Comparison of ENCODE assay signal across 20 cellular contexts in the genomic region with DNA sequence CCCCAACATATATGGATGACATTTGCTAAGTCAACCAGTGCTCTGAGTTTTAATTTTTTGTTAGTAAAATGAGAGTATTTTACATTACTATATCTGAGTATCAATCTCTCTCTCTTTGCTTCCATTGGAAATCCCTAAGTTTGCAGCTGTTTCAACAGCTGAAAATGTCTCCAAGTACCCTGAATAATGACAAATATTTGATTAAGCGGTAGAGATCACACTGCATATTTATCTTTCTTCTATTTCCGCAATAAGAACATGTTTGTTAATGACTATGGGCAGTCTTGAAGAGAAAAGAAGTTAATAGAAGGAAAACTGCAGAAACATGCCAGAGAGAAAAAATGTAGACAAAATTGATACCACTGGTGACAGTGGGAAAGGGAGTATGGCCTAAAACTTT.
"Had no signal": no experiment of that assay in that cellular context is flagged by ENCODE, and none has a peak within 500 bp of the region (broad histone marks: within the 10 kb centered on the region; RNA-seq: fewer than 3 reads in every experiment).

No MANE protein-coding gene starts in this region.

- H3K4me1 ChIP-seq: esophagus muscularis mucosa, gastrocnemius medialis, sigmoid colon, stomach, transverse colon had no signal

- H3K27ac ChIP-seq: epithelial cell of prostate, esophagus muscularis mucosa, gastrocnemius medialis, sigmoid colon, skin epidermis, stomach, thoracic aorta, transverse colon had no signal

- H3K27me3 ChIP-seq: esophagus muscularis mucosa, gastrocnemius medialis, sigmoid colon, stomach, transverse colon had no signal

- DNase-seq: effector memory CD8-positive, alpha-beta T cell; gastrocnemius medialis; glutamatergic neuron; immature natural killer cell; kidney; left cardiac atrium; left ventricle myocardium superior; naive thymus-derived CD4-positive, alpha-beta T cell; nephron progenitor cell; posterior cingulate gyrus; sigmoid colon; stimulated activated CD4-positive, alpha-beta T cell treated with anti-CD3 and anti-CD28 coated beads, Interleukin-2, amount 100 ng/mL, for 24 hours; stimulated activated naive CD4-positive, alpha-beta T cell; stomach; substantia nigra; transverse colon had no signal

- H3K36me3 ChIP-seq: esophagus muscularis mucosa, gastrocnemius medialis, sigmoid colon, stomach, thoracic aorta, transverse colon had no signal

- H3K9me3 ChIP-seq: esophagus muscularis mucosa, gastrocnemius medialis, sigmoid colon, thoracic aorta, transverse colon had no signal

- H3K4me3 ChIP-seq: esophagus muscularis mucosa, gastrocnemius medialis, sigmoid colon, skin epidermis, stomach, thoracic aorta, transverse colon had no signal
